Comparison of ENCODE assay signal across 16 cellular contexts in the genomic region with DNA sequence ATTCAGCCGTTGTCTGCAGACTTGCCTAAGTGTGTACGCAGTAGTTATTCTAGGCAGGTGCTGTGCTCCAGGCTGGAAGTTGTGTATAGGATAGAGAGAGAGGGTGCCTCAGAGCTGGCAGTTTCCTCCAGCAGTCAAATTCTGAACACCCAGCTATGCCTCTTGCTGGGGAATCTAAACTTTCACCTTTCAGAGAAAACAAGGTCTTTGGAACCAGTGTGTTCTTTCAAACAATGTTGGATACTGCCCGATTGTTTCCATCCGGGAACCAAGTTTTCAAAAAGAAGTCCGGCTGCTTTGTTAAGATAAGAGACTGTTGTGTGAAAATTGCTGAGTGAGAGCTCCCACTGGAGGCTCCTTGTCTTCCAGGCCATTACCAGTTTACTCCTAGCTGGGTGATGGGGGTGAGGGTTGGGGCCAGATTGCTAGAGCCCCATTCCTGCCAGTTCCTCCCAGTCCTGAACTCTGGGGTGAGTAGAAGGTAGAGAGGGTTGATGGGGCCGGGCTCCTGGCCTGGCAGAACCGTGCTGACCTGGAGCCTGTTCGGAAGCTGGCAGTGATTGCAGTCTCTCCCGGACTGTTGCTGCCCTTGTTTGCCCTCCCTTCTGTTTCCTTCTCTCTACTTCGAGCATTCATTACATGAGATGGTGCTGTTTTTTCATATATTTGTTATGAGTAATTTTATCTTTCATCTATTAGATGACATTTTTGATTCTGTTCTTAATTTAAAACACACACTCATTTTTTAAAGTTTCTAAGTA.
DNase-seq lines count a peak whose midpoint lies in the region; ATAC-seq and TF ChIP-seq lines count a peak whose summit lies in the region.
"Had no signal": no experiment of that assay in that cellular context is flagged by ENCODE, and none has a peak within 500 bp of the region (broad histone marks: within the 10 kb centered on the region; RNA-seq: fewer than 3 reads in every experiment).

No MANE protein-coding gene starts in this region.

- TF ChIP-seq CTCF in chondrocyte (IDR thresholded peaks at IDR 0.05) (peak; percentile 11), lower lobe of right lung (IDR thresholded peaks at IDR 0.05) (no peak)

- H3K4me3 Mint-ChIP-seq in chondrocyte (ENCODE audit: unreplicated experiment): no peak overlapping the region
- H3K4me3 Mint-ChIP-seq: activated CD8-positive, alpha-beta T cell treated with anti-CD3 and anti-CD28 coated beads for 36 hours; activated naive CD4-positive, alpha-beta T cell treated with anti-CD3 and anti-CD28 coated beads for 36 hours; CD4-positive, CD25-positive, alpha-beta regulatory T cell; dendritic cell treated with granulocyte-macrophage colony-stimulating factor and Interleukin-4, amounts not matched to agents 40 ng/mL and 50 ng/mL, for 4 days had no signal

- H3K4me3 ChIP-seq in lower lobe of right lung (no peak overlapping the region), skeletal muscle tissue (ENCODE audit: low read length in 3 of 3) (no peak overlapping the region)

- H3K4me1 Mint-ChIP-seq in chondrocyte (ENCODE audit: low read depth): peaks cover 34% of the 10 kb centered on the region

- DNase-seq in NCI-H1105 (lab: John Stamatoyannopoulos, UW) (peak; percentile 46), chondrocyte (ENCODE audit: low spot score) (no peak), lower lobe of right lung (no peak), 8988T (no peak)
- DNase-seq: activated CD8-positive, alpha-beta T cell treated with anti-CD3 and anti-CD28 coated beads for 36 hours; activated naive CD4-positive, alpha-beta T cell treated with anti-CD3 and anti-CD28 coated beads for 36 hours; CD4-positive, CD25-positive, alpha-beta regulatory T cell; NCI-H1694 treated with DMSO at 0.1 percent for 48 hours; PC-3; stimulated activated CD8-positive, alpha-beta memory T cell treated with anti-CD3 and anti-CD28 coated beads, Interleukin-4, amount 100 ng/mL, for 48 hours; T-helper 2 cell had no signal

- ATAC-seq in lower lobe of right lung: peak in 1 of 2 donors; percentile 40
- no peak for ATAC-seq in GM21360 (IDR thresholded peaks at IDR 0.05; ENCODE audit: unreplicated experiment)
- no peak for ATAC-seq in GM18873 (IDR thresholded peaks at IDR 0.05; ENCODE audit: low FRiP score, unreplicated experiment)
- ATAC-seq in HG03095 (IDR thresholded peaks at IDR 0.05; ENCODE audit: unreplicated experiment): no peak
- ATAC-seq: activated CD8-positive, alpha-beta T cell treated with anti-CD3 and anti-CD28 coated beads for 36 hours; PC-3 had no signal

- peak overlapping the region; percentile 44 for H3K27ac ChIP-seq in lower lobe of right lung
- peak overlapping the region; percentile 67 for H3K27ac ChIP-seq in skeletal muscle tissue (ENCODE audit: low read depth, low read length)

- H3K9me3 ChIP-seq in lower lobe of right lung: no peaks in the 10 kb centered on the region
- no peaks in the 10 kb centered on the region for H3K9me3 ChIP-seq in skeletal muscle tissue (ENCODE audit: control insufficient read depth in 3 of 3, low read length in 3 of 3)

- no peaks in the 10 kb centered on the region for H3K27me3 Mint-ChIP-seq in chondrocyte (ENCODE audit: low read depth)

- peaks cover 28% of the 10 kb centered on the region for H3K4me1 ChIP-seq in lower lobe of right lung
- peaks cover 32 to 59% (median 44%) of the 10 kb centered on the region in 3 donors for H3K4me1 ChIP-seq in skeletal muscle tissue (ENCODE audit: control insufficient read depth in 3 of 3, insufficient read depth in 3 of 3, low read length in 3 of 3)

- peak overlapping the region in 1 of 3 donors; percentile 51 for H3K9ac ChIP-seq in skeletal muscle tissue (ENCODE audit: low read depth in 1 of 3, low read length in 3 of 3)

- H3K27me3 ChIP-seq in lower lobe of right lung (ENCODE audit: low read depth): no peaks in the 10 kb centered on the region
- H3K27me3 ChIP-seq in skeletal muscle tissue (ENCODE audit: control insufficient read depth in 3 of 3, insufficient read depth in 3 of 3, low read length in 3 of 3): no peaks in the 10 kb centered on the region

- H3K36me3 ChIP-seq in lower lobe of right lung (no peaks in the 10 kb centered on the region), skeletal muscle tissue (ENCODE audit: control insufficient read depth in 3 of 3, insufficient read depth in 3 of 3, low read length in 3 of 3) (no peaks in the 10 kb centered on the region)

- peak overlapping the region; percentile 4 for H3K27ac Mint-ChIP-seq in chondrocyte (ENCODE audit: unreplicated experiment)
- H3K27ac Mint-ChIP-seq: activated CD8-positive, alpha-beta T cell treated with anti-CD3 and anti-CD28 coated beads for 36 hours; activated naive CD4-positive, alpha-beta T cell treated with anti-CD3 and anti-CD28 coated beads for 36 hours; CD4-positive, CD25-positive, alpha-beta regulatory T cell; dendritic cell treated with granulocyte-macrophage colony-stimulating factor and Interleukin-4, amounts not matched to agents 40 ng/mL and 50 ng/mL, for 4 days had no signal

- intact Hi-C loops in lower lobe of right lung (cut with DNase I): no loop called here

- H3K36me3 Mint-ChIP-seq in chondrocyte (ENCODE audit: low read depth): no peaks in the 10 kb centered on the region
- H3K36me3 Mint-ChIP-seq: CD4-positive, CD25-positive, alpha-beta regulatory T cell had no signal

- peaks cover 3% of the 10 kb centered on the region for H3K9me3 Mint-ChIP-seq in chondrocyte (ENCODE audit: low read depth)
- H3K9me3 Mint-ChIP-seq: activated CD8-positive, alpha-beta T cell treated with anti-CD3 and anti-CD28 coated beads for 36 hours; activated naive CD4-positive, alpha-beta T cell treated with anti-CD3 and anti-CD28 coated beads for 36 hours; dendritic cell treated with granulocyte-macrophage colony-stimulating factor and Interleukin-4, amounts not matched to agents 40 ng/mL and 50 ng/mL, for 4 days had no signal
